8 cellular contexts compared by ENCODE assay signal in the genomic region with DNA sequence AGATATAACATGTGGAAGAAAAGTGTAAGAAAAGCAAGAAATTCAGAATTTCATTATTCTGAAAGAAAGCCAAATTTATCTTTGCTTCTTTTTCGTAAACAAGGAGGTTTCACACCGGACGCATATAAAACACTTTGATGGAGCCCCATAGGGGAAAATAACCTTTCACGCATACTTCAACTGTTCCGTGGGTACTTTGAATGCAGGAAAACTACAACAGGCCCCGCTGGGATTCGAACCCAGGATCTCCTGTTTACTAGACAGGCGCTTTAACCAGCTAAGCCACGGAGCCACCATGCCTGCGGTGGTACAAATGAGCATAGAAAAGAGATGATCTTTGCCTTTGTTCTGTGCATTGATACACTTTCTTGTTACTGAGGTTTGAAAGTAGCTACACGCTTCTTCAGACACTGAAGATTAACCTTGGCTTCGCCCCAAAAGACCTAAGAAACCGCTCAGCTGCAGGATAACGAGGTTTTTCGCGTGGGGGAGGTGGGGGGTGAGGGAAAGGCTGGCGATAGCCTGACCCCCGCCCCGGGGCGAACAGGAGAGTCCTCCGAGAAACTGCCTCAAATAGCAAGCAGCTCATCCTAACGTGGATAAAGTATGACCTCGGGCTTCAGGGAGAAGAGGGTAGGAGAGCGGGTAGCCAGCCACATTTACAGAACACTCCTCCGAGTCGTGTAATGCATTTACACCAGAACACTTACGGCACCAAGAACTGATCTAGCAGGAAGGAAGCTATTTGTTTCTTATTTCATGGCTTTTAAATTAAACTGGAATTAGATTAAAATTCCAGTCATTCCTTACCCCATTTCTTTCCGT. TPM values are rescaled to one million over a fixed set of nuclear protein-coding genes. Genes with fewer than 3 reads are reported as not detected.
DNase-seq lines count a peak whose midpoint lies in the region; ATAC-seq and TF ChIP-seq lines count a peak whose summit lies in the region.

No MANE protein-coding gene starts in this region.

- H3K9me3 ChIP-seq in adipocyte (ENCODE audit: control insufficient read depth, low read length) = no peaks in the 10 kb centered on the region
- no peaks in the 10 kb centered on the region for H3K9me3 ChIP-seq in tibial nerve

- WGBS in tibial nerve, 2 donors = 1% methylated on average over 28 of the region's 28 CpGs

- peak; percentile 82 for DNase-seq in AG09319 (ENCODE audit: extremely low read depth, low read depth)
- peak; percentile 81 for DNase-seq in NCI-H1436 (lab: John Stamatoyannopoulos, UW)
- DNase-seq in SW 1271 (lab: John Stamatoyannopoulos, UW) = peak; percentile 78 to 91
- peak; percentile 94 for DNase-seq in adipocyte (ENCODE audit: low read depth)
- DNase-seq in cardiac septum (ENCODE audit: low spot score) = peak; percentile 89
- peak; percentile 96 for DNase-seq in pons (ENCODE audit: low spot score)
- DNase-seq in tibial nerve (ENCODE audit: low spot score in 2 of 2) = peak; percentile 92 to 98

- TF ChIP-seq EP300 in tibial nerve (IDR thresholded peaks at IDR 0.05) = peak in 1 of 2 donors; percentile 68

- peak; percentile 22 for ATAC-seq in GM21526 (IDR thresholded peaks at IDR 0.05; ENCODE audit: low FRiP score, unreplicated experiment)

- peak overlapping the region; percentile 88 for H3K4me3 ChIP-seq in adipocyte (ENCODE audit: low read length)
- peak overlapping the region; percentile 44 to 71 (median 65) for H3K4me3 ChIP-seq in tibial nerve

- TF ChIP-seq CTCF in AG09319 (IDR thresholded peaks at IDR 0.05; ENCODE audit: low read depth, low read length) (no peak), tibial nerve (IDR thresholded peaks at IDR 0.05) (no peak)

- peak overlapping the region; percentile 79 for H3K9ac ChIP-seq in adipocyte (ENCODE audit: low read length)

- peaks cover 19% of the 10 kb centered on the region for H3K4me1 ChIP-seq in adipocyte (ENCODE audit: control insufficient read depth, insufficient read depth, low read length)
- peaks cover 0 to 33% (median 11%) of the 10 kb centered on the region in 4 donors for H3K4me1 ChIP-seq in tibial nerve

- H3K36me3 ChIP-seq in adipocyte (ENCODE audit: control insufficient read depth, insufficient read depth, low read length, severe bottlenecking) (no peaks in the 10 kb centered on the region), tibial nerve (no peaks in the 10 kb centered on the region)

- H3K27me3 ChIP-seq in adipocyte (replicated peaks; ENCODE audit: control insufficient read depth, insufficient read depth, low read length) (no peaks in the 10 kb centered on the region), tibial nerve (no peaks in the 10 kb centered on the region)

- H3K27ac ChIP-seq in tibial nerve = peak overlapping the region; percentile 63 to 89 (median 78)

- intact Hi-C loops in cardiac septum (cut with DNase I) = no loop called here

- no peak for TF ChIP-seq POLR2A in tibial nerve (IDR thresholded peaks at IDR 0.05)

RNA-seq across cellular contexts. Expression of a gene that starts 5.3 kb away (rescaled TPM):
- total RNA-seq in cardiac septum = 34.7 TPM
- 10 to 100 TPM; 46.5 to 67.8 (median 56.2) TPM for total RNA-seq in tibial nerve

RNA-seq across cellular contexts. Expression of a gene that starts 32.8 kb away (rescaled TPM):
- total RNA-seq in cardiac septum (not detected), tibial nerve (not detected)

Comparison
In these comparisons a context has a peak if more than half of its experiments do, and no peak if none do; other contexts are left out.
1. Peak in every context shown above with its lines: DNase-seq, ATAC-seq, H3K4me3 ChIP-seq and H3K27ac ChIP-seq.